ENCODE assay signal across 1 cellular context in genomic region chr4:151012836-151013235, GRCh38.
TF ChIP-seq lines count a peak whose summit lies in the region.

No MANE protein-coding gene starts in this region.

TF ChIP-seq in SK-N-SH, 30 proteins besides CTCF, POLR2A, EP300 and RAD21 (continued from another document):
- TF ChIP-seq YY1 (IDR thresholded peaks at IDR 0.05; ENCODE audit: low read depth) (no peak), MAX (IDR thresholded peaks at IDR 0.05; ENCODE audit: low read depth) (no peak), MEF2A (IDR thresholded peaks at IDR 0.05; ENCODE audit: borderline replicate concordance, low read depth) (no peak)
